Comparison of ENCODE assay signal across 21 cellular contexts in the genomic region with DNA sequence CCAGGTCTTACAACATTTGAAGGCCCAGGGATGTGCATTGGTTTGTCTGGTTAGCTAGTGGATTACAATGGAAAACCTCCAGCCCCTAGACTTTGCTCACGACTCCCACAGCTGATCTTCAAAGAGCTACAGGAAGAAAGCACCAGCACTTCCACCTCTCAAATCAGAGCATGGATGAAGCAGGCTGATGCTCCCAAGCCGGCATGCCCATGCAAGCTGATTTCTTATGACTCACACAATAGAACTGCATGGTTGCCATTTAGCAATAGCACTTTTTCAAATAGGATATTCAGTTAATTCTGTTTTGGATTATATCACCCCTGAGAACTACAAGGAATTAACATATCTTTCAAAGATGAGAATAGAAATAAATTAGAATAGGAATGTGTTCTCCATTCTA.
DNase-seq lines count a peak whose midpoint lies in the region; ATAC-seq lines count a peak whose summit lies in the region.
"Had no signal": no experiment of that assay in that cellular context is flagged by ENCODE, and none has a peak within 500 bp of the region (broad histone marks: within the 10 kb centered on the region; RNA-seq: fewer than 3 reads in every experiment).

No MANE protein-coding gene starts in this region.

- DNase-seq in HCEC 1CT (peak; percentile 47), amniotic epithelial cell (ENCODE audit: low read depth) (peak; percentile 36), fibroblast of peridontal ligament (ENCODE audit: extremely low read depth) (peak; percentile 68), NCI-H82 (lab: John Stamatoyannopoulos, UW) (no peak), D341Med (ENCODE audit: low spot score) (no peak), NCI-H69 (lab: John Stamatoyannopoulos, UW) (no peak)
- DNase-seq: activated CD4-positive, alpha-beta T cell treated with anti-CD3 and anti-CD28 coated beads for 36 hours; activated naive CD8-positive, alpha-beta T cell treated with anti-CD3 and anti-CD28 coated beads for 36 hours; Caco-2; glutamatergic neuron; left lung; mucosa of descending colon; NCI-H1436; NCI-H524; stimulated activated CD4-positive, alpha-beta T cell treated with anti-CD3 and anti-CD28 coated beads, Interleukin-2, amount 100 ng/mL, for 24 hours; stimulated activated naive CD4-positive, alpha-beta T cell treated with Interleukin-2 at 50 U/mL for 16 hours; tibial artery had no signal

- ATAC-seq in HG03565 (IDR thresholded peaks at IDR 0.05; ENCODE audit: unreplicated experiment): no peak
- ATAC-seq: activated CD4-positive, alpha-beta T cell treated with anti-CD3 and anti-CD28 coated beads for 36 hours; HCT116; HepG2; left lung; mucosa of descending colon; Right ventricle myocardium inferior had no signal

Comparison
In these comparisons a context has a peak if more than half of its experiments do, and no peak if none do; other contexts are left out.
1. DNase-seq: peak in HCEC 1CT (single experiment), amniotic epithelial cell (single experiment) and fibroblast of peridontal ligament (single experiment); none in NCI-H82 (single experiment), D341Med (single experiment) and NCI-H69 (single experiment).